12 cellular contexts compared by ENCODE assay signal in genomic region chr1:204437796-204438570, GRCh38. TPM values are rescaled to one million over a fixed set of nuclear protein-coding genes. Genes with fewer than 3 reads are reported as not detected.
DNase-seq lines count a peak whose midpoint lies in the region; ATAC-seq and TF ChIP-seq lines count a peak whose summit lies in the region.
"Had no signal": no experiment of that assay in that cellular context is flagged by ENCODE, and none has a peak within 500 bp of the region (broad histone marks: within the 10 kb centered on the region; RNA-seq: fewer than 3 reads in every experiment).

No MANE protein-coding gene starts in this region.

- peaks cover 3% of the 10 kb centered on the region for H3K4me1 Mint-ChIP-seq in activated naive CD4-positive, alpha-beta T cell treated with anti-CD3 and anti-CD28 coated beads, Interleukin-2, amount 50 U/mL, for 24 hours
- H3K4me1 Mint-ChIP-seq in activated naive CD8-positive, alpha-beta T cell treated with anti-CD3 and anti-CD28 coated beads, Interleukin-2, amount 50 U/mL, for 24 hours = peaks cover 8% of the 10 kb centered on the region

- in situ Hi-C loops in ACHN (cut with HindIII; ENCODE audit: low pct_ligation_motif_present, low pct_unique_long_range_greater_than_20kb, low sequenced_read_pairs) = no loop called here

- no peak for TF ChIP-seq POLR2A in tibial nerve (IDR thresholded peaks at IDR 0.05)

- no peak for TF ChIP-seq EP300 in tibial nerve (IDR thresholded peaks at IDR 0.05)

- H3K9me3 ChIP-seq in muscle layer of colon (ENCODE audit: low read length) (no peaks in the 10 kb centered on the region), tibial nerve (no peaks in the 10 kb centered on the region)
- H3K9me3 ChIP-seq: neutrophil had no signal

- TF ChIP-seq CTCF in tibial nerve (IDR thresholded peaks at IDR 0.05) = no peak

- H3K27ac Mint-ChIP-seq in activated naive CD4-positive, alpha-beta T cell treated with anti-CD3 and anti-CD28 coated beads, Interleukin-2, amount 50 U/mL, for 24 hours = peak overlapping the region; percentile 42
- peak overlapping the region; percentile 2 for H3K27ac Mint-ChIP-seq in activated naive CD8-positive, alpha-beta T cell treated with anti-CD3 and anti-CD28 coated beads, Interleukin-2, amount 50 U/mL, for 24 hours

- H3K27me3 ChIP-seq in muscle layer of colon (ENCODE audit: control insufficient read depth in 1 of 2, insufficient read depth in 2 of 2, low read length in 2 of 2) (no peaks in the 10 kb centered on the region), tibial nerve (no peaks in the 10 kb centered on the region)
- H3K27me3 ChIP-seq: neutrophil had no signal

- no peak for ATAC-seq in activated naive CD8-positive, alpha-beta T cell treated with anti-CD3 and anti-CD28 coated beads, Interleukin-2, amount 50 U/mL, for 24 hours
- no peak for ATAC-seq in GM21423 (IDR thresholded peaks at IDR 0.05; ENCODE audit: unreplicated experiment)
- no peak for ATAC-seq in GM21786 (IDR thresholded peaks at IDR 0.05; ENCODE audit: unreplicated experiment)

- peaks cover 66% of the 10 kb centered on the region for H3K36me3 ChIP-seq in muscle layer of colon (ENCODE audit: insufficient read depth, low read length)
- H3K36me3 ChIP-seq in tibial nerve = peaks cover 0 to 86% (median 3%) of the 10 kb centered on the region in 3 donors
- H3K36me3 ChIP-seq: neutrophil had no signal

- H3K4me1 ChIP-seq in muscle layer of colon (ENCODE audit: insufficient read depth, low read length) (peaks cover 47% of the 10 kb centered on the region), tibial nerve (peaks cover 0 to 65% (median 5%) of the 10 kb centered on the region in 4 donors)

- H3K27me3 Mint-ChIP-seq in activated naive CD4-positive, alpha-beta T cell treated with anti-CD3 and anti-CD28 coated beads, Interleukin-2, amount 50 U/mL, for 24 hours = no peaks in the 10 kb centered on the region
- no peaks in the 10 kb centered on the region for H3K27me3 Mint-ChIP-seq in activated naive CD8-positive, alpha-beta T cell treated with anti-CD3 and anti-CD28 coated beads, Interleukin-2, amount 50 U/mL, for 24 hours
- H3K27me3 Mint-ChIP-seq: activated CD8-positive, alpha-beta memory T cell treated with anti-CD3 and anti-CD28 coated beads, Interleukin-2, amount 10 ng/mL, durations not matched to agents 7 days and 5 days had no signal

- H3K4me3 ChIP-seq in muscle layer of colon (ENCODE audit: low read depth in 1 of 2, low read length in 2 of 2) (peak overlapping the region in 1 of 2 donors; percentile 5), tibial nerve (no peak overlapping the region)

- H3K27ac ChIP-seq in muscle layer of colon (ENCODE audit: low read depth, low read length) (peak overlapping the region; percentile 79), tibial nerve (peak overlapping the region in 3 of 4 donors; percentile 7 to 62 (median 35))
- H3K27ac ChIP-seq: neutrophil had no signal

- peak overlapping the region; percentile 15 for H3K9ac ChIP-seq in muscle layer of colon (ENCODE audit: low read length)

- no peak for DNase-seq in activated naive CD4-positive, alpha-beta T cell treated with Interleukin-2 at 50 U/mL for 16 hours
- no peak for DNase-seq in activated naive CD8-positive, alpha-beta T cell treated with anti-CD3 and anti-CD28 coated beads, Interleukin-2, amount 50 U/mL, for 24 hours
- DNase-seq in tibial nerve (ENCODE audit: low spot score in 2 of 2) (no peak), ACHN (no peak)
- DNase-seq: activated CD8-positive, alpha-beta memory T cell treated with anti-CD3 and anti-CD28 coated beads, Interleukin-2, amount 10 ng/mL, durations not matched to agents 7 days and 5 days; NCI-H1092; stimulated activated CD4-positive, alpha-beta T cell treated with anti-CD3 and anti-CD28 coated beads, Interleukin-4, amount 100 ng/mL, for 1 hour had no signal

- no peaks in the 10 kb centered on the region for H3K9me3 Mint-ChIP-seq in activated naive CD4-positive, alpha-beta T cell treated with anti-CD3 and anti-CD28 coated beads, Interleukin-2, amount 50 U/mL, for 24 hours
- no peaks in the 10 kb centered on the region for H3K9me3 Mint-ChIP-seq in activated naive CD8-positive, alpha-beta T cell treated with anti-CD3 and anti-CD28 coated beads, Interleukin-2, amount 50 U/mL, for 24 hours

- no peak overlapping the region for H3K4me3 Mint-ChIP-seq in activated naive CD4-positive, alpha-beta T cell treated with anti-CD3 and anti-CD28 coated beads, Interleukin-2, amount 50 U/mL, for 24 hours
- H3K4me3 Mint-ChIP-seq in activated naive CD8-positive, alpha-beta T cell treated with anti-CD3 and anti-CD28 coated beads, Interleukin-2, amount 50 U/mL, for 24 hours = no peak overlapping the region
- H3K4me3 Mint-ChIP-seq: activated CD8-positive, alpha-beta memory T cell treated with anti-CD3 and anti-CD28 coated beads, Interleukin-2, amount 10 ng/mL, durations not matched to agents 7 days and 5 days had no signal

- peaks cover 13% of the 10 kb centered on the region for H3K36me3 Mint-ChIP-seq in activated naive CD4-positive, alpha-beta T cell treated with anti-CD3 and anti-CD28 coated beads, Interleukin-2, amount 50 U/mL, for 24 hours
- peaks cover 25% of the 10 kb centered on the region for H3K36me3 Mint-ChIP-seq in activated naive CD8-positive, alpha-beta T cell treated with anti-CD3 and anti-CD28 coated beads, Interleukin-2, amount 50 U/mL, for 24 hours (ENCODE audit: low read depth)

- 82% methylated on average over 8 of the region's 8 CpGs for WGBS in tibial nerve, 2 donors

RNA-seq across cellular contexts. Expression of gene PPP1R15B, which starts 26.4 kb away (rescaled TPM):
- 10 to 100 TPM; 42.9 to 59.9 (median 49.2) TPM for total RNA-seq in tibial nerve

RNA-seq across cellular contexts. Expression of gene PIK3C2B, which starts 56.6 kb away (rescaled TPM):
- total RNA-seq in tibial nerve = 10 to 100 TPM; 18.0 to 67.2 (median 32.5) TPM
